In the genomic region with DNA sequence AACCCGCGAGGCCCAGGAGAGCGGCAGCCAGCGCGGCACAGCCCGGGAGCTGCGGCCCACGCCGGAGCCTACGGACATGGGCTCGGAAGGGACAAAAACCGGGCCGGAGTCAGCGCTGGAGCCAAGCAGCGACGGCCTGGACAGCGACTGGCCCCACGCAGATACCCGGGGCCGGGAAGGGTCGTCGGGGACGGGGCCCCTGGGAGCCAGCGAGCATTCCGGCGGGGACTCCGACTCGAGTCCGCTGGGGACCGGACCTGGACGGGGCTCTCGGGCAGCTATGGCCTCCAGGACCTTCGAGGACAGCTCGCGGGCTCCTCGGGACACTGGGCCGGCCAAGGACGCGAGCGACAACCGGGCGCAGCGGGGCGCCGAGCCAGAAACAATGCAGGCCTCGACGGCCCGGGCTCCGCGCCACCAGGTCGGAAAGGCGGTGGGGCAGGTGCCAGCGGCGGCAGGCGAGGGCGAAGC, we compare ENCODE assay signal across 8 cellular contexts. TPM values are rescaled to one million over a fixed set of nuclear protein-coding genes. Genes with fewer than 3 reads are reported as not detected.
DNase-seq lines count a peak whose midpoint lies in the region; TF ChIP-seq lines count a peak whose summit lies in the region.

No MANE protein-coding gene starts in this region.

- H3K27me3 ChIP-seq in HL-60 (ENCODE audit: insufficient read depth, poor library complexity, severe bottlenecking) (peaks cover 19% of the 10 kb centered on the region), tibial nerve (no peaks in the 10 kb centered on the region)

- TF ChIP-seq EP300 in tibial nerve (IDR thresholded peaks at IDR 0.05) = no peak

- DNase-seq in NCI-H2029 (lab: John Stamatoyannopoulos, UW) = peak; percentile 50
- DNase-seq in NCI-H2029 treated with DMSO at 0.1 percent for 48 hours (lab: John Stamatoyannopoulos, UW) = no peak
- no peak for DNase-seq in HL-60 (ENCODE audit: low read depth in 1 of 2, low spot score in 1 of 2)
- DNase-seq in cardiac fibroblast (ENCODE audit: low read depth in 2 of 2) = no peak
- DNase-seq in medulla oblongata (ENCODE audit: extremely low spot score) = peak; percentile 14
- DNase-seq in tibial nerve (ENCODE audit: low spot score in 2 of 2) = no peak
- DNase-seq in activated CD8-positive, alpha-beta memory T cell treated with anti-CD3 and anti-CD28 coated beads, Interleukin-2, amount 50 U/mL, for 48 hours = no peak
- DNase-seq in dedifferentiated amniotic fluid mesenchymal stem cell (ENCODE audit: extremely low spot score) = no peak

- H3K36me3 ChIP-seq in tibial nerve = peaks cover 0 to 19% (median 0%) of the 10 kb centered on the region in 3 donors

- TF ChIP-seq CTCF in HL-60 (IDR thresholded peaks at IDR 0.05; ENCODE audit: insufficient read depth, low read length) = no peak
- no peak for TF ChIP-seq CTCF in cardiac fibroblast (IDR thresholded peaks at IDR 0.05; ENCODE audit: low read depth, low read length)
- TF ChIP-seq CTCF in tibial nerve (IDR thresholded peaks at IDR 0.05) = no peak

- 0% methylated on average over 1 to 27 of the region's 56 CpGs for WGBS in tibial nerve, 2 donors

- no peak for TF ChIP-seq POLR2A in tibial nerve (IDR thresholded peaks at IDR 0.05)

- H3K27ac ChIP-seq in HL-60 (replicated peaks) (0 out of 2 replicates have a peak overlapping the region, but pooled peaks have one; percentile 8), tibial nerve (peak overlapping the region; percentile 88 to 93 (median 92))

- peaks cover 0 to 26% (median 9%) of the 10 kb centered on the region in 4 donors for H3K4me1 ChIP-seq in tibial nerve

- H3K4me3 ChIP-seq in HL-60 (replicated peaks; ENCODE audit: insufficient read depth, low read length) = peak overlapping the region; percentile 27
- H3K4me3 ChIP-seq in cardiac fibroblast (replicated peaks in 1 of 2; ENCODE audit: low read depth in 2 of 2, low read length in 2 of 2) = peak overlapping the region; percentile 21
- peak overlapping the region; percentile 58 to 87 (median 70) for H3K4me3 ChIP-seq in tibial nerve

- H3K9me3 ChIP-seq in tibial nerve = no peaks in the 10 kb centered on the region

RNA-seq across cellular contexts. Expression of a gene that starts 1.0 kb away (rescaled TPM):
- 100 to 1,000 TPM; 150 to 327 (median 278) TPM for total RNA-seq in tibial nerve

RNA-seq across cellular contexts. Expression of a gene that starts 44.7 kb away (rescaled TPM):
- 10 to 100 TPM; 17.3 to 41.1 (median 25.0) TPM for total RNA-seq in tibial nerve

Comparison
In these comparisons a context has a peak if more than half of its experiments do, and no peak if none do; other contexts are left out.
1. DNase-seq: peak in NCI-H2029 (single experiment) and medulla oblongata (single experiment); none in NCI-H2029 treated with DMSO at 0.1 percent for 48 hours (single experiment), HL-60 (0 of 2), cardiac fibroblast (0 of 2), tibial nerve (0 of 2), activated CD8-positive, alpha-beta memory T cell treated with anti-CD3 and anti-CD28 coated beads, Interleukin-2, amount 50 U/mL, for 48 hours (single experiment) and dedifferentiated amniotic fluid mesenchymal stem cell (single experiment).
2. Peak in every context shown above with its lines, with median percentiles within 50 percentile points of each other: H3K4me3 ChIP-seq.